ENCODE assay signal across 19 cellular contexts in the genomic region with DNA sequence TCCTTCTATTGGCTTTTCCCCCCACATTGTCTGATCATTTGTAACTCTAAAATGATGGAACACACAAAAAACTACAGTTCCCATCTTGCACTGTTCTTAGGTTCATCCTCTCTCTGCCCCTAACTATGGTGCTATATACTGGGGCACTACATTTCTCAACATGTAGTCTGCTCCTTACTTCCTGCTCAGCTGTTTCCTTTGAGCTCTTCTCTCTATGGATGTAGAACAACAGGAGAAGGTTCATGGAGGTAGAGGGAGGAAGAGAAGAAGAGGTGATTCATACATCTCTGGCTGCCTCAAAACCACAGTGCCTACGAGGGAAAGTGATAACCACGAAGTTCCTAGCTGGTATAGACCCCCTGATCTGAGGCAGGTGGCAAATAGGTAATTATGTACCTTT. TPM values are rescaled to one million over a fixed set of nuclear protein-coding genes. Genes with fewer than 3 reads are reported as not detected.
A peak's percentile ranks its signal among the peaks of the same experiment; 100 is the strongest.
DNase-seq lines count a peak whose midpoint lies in the region; ATAC-seq and TF ChIP-seq lines count a peak whose summit lies in the region.
"Had no signal": no experiment of that assay in that cellular context is flagged by ENCODE, and none has a peak within 500 bp of the region (broad histone marks: within the 10 kb centered on the region; RNA-seq: fewer than 3 reads in every experiment).

No MANE protein-coding gene starts in this region.

- no peak for DNase-seq in AG04450 (ENCODE audit: low read depth, low spot score)
- DNase-seq in HT1080 (ENCODE audit: low read depth): peak; percentile 91
- peak; percentile 30 for DNase-seq in SKM-1 (lab: John Stamatoyannopoulos, UW; ENCODE audit: unreplicated experiment)
- peak; percentile 13 for DNase-seq in fibroblast of pulmonary artery (ENCODE audit: low read depth)
- no peak for DNase-seq in mucosa of descending colon
- DNase-seq in GM10266 (ENCODE audit: extremely low spot score): no peak
- DNase-seq: activated CD4-positive, alpha-beta T cell treated with anti-CD3 and anti-CD28 coated beads for 4 hours; activated naive CD4-positive, alpha-beta T cell treated with anti-CD3 and anti-CD28 coated beads, Interleukin-2, amount 10 ng/mL, durations not matched to agents 7 days and 5 days; retina; Right ventricle myocardium superior; T-helper 9 cell had no signal

- H3K4me1 ChIP-seq in mucosa of descending colon (ENCODE audit: low read depth): no peaks in the 10 kb centered on the region
- H3K4me1 ChIP-seq: esophagus muscularis mucosa, neural progenitor cell had no signal

- H3K9me3 ChIP-seq in AG04450 (ENCODE audit: control insufficient read depth, insufficient read depth, low read length) (no peaks in the 10 kb centered on the region), mucosa of descending colon (no peaks in the 10 kb centered on the region)

- H3K36me3 ChIP-seq in mucosa of descending colon (ENCODE audit: low read depth): no peaks in the 10 kb centered on the region
- H3K36me3 ChIP-seq: esophagus muscularis mucosa, neural progenitor cell had no signal

- H3K4me3 ChIP-seq in AG04450 (ENCODE audit: low read depth, low read length) (no peak overlapping the region), fibroblast of pulmonary artery (replicated peaks; ENCODE audit: low read depth, low read length) (no peak overlapping the region), mucosa of descending colon (no peak overlapping the region)
- H3K4me3 ChIP-seq: esophagus muscularis mucosa, neural progenitor cell had no signal

- no peaks in the 10 kb centered on the region for H3K27me3 ChIP-seq in AG04450 (ENCODE audit: control insufficient read depth, insufficient read depth, low read length)
- H3K27me3 ChIP-seq: esophagus muscularis mucosa, neural progenitor cell had no signal

- no peak for ATAC-seq in mucosa of descending colon
- ATAC-seq in GM18861 (IDR thresholded peaks at IDR 0.05; ENCODE audit: unreplicated experiment): no peak
- no peak for ATAC-seq in GM19467 (IDR thresholded peaks at IDR 0.05; ENCODE audit: unreplicated experiment)

- intact Hi-C loops in mucosa of descending colon (cut with DNase I, micrococcal nuclease): no loop called here

- H3K27ac ChIP-seq in AG04450 (ENCODE audit: low read depth, low read length): peak overlapping the region; percentile 67
- H3K27ac ChIP-seq: esophagus muscularis mucosa, neural progenitor cell had no signal

- no peak for TF ChIP-seq CTCF in AG04450 (IDR thresholded peaks at IDR 0.05; ENCODE audit: low read depth, low read length)
- TF ChIP-seq CTCF in fibroblast of pulmonary artery (IDR thresholded peaks at IDR 0.05; ENCODE audit: low read length, missing control alignments): no peak
- no peak for TF ChIP-seq CTCF in mucosa of descending colon (IDR thresholded peaks at IDR 0.05)
- no peak for TF ChIP-seq CTCF in GM10266 (IDR thresholded peaks at IDR 0.05; ENCODE audit: control insufficient read depth, insufficient read depth, low read depth, missing control alignments)

- CTCF ChIA-PET in AG04450 (lab: Charles Lee): interaction anchor here (1.8 kb wide), 1 partner anchor 81 kb away, joined by 5 read pairs; no protein-coding TSS in a partner anchor

- POLR2A ChIA-PET in AG04450 (lab: Yijun Ruan, JAX): interaction anchor here (0.7 kb wide), 1 partner anchor 173 kb away, joined by 8 read pairs; no protein-coding TSS in a partner anchor

RNA-seq across cellular contexts. Expression of a gene that starts 7.0 kb away (rescaled TPM):
- not detected in 2 replicates for polyA plus RNA-seq in AG04450 (2011; rRNA removed)
- not detected in 2 replicates for polyA minus RNA-seq in AG04450 (2011; rRNA and poly(A)+ RNA removed)
- not detected in 2 replicates for total RNA-seq in HT1080 (2014; rRNA removed; shearing (Covaris generic))
- not detected in 2 replicates for polyA plus RNA-seq in HT1080 (2015; cell fraction: cytosol; rRNA removed)
- not detected in 2 replicates for polyA plus RNA-seq in HT1080 (2015; cell fraction: nucleus; rRNA removed)
- not detected for total RNA-seq in mucosa of descending colon
- total RNA-seq: esophagus muscularis mucosa, kidney epithelial cell, mesenteric fat pad, Right ventricle myocardium superior, subcutaneous adipose tissue had no signal
- polyA plus RNA-seq: IgD-negative memory B cell had no signal

Comparison
In these comparisons a context has a peak if more than half of its experiments do, and no peak if none do; other contexts are left out.
1. DNase-seq: peak in HT1080 (single experiment), SKM-1 (single experiment) and fibroblast of pulmonary artery (single experiment); none in AG04450 (single experiment), mucosa of descending colon (0 of 3) and GM10266 (single experiment).